Comparison of ENCODE assay signal across 8 cellular contexts in genomic region chr1:1324084-1324523, GRCh38. TPM values are rescaled to one million over a fixed set of nuclear protein-coding genes. Genes with fewer than 3 reads are reported as not detected.
DNase-seq lines count a peak whose midpoint lies in the region; ATAC-seq, FAIRE-seq and TF ChIP-seq lines count a peak whose summit lies in the region.

No MANE protein-coding gene starts in this region.

- TF ChIP-seq POLR2A in A549 (IDR thresholded peaks at IDR 0.05; ENCODE audit: low read length): no peak

- no peak for FAIRE-seq in A549 (lab: Jason Lieb, UNC)

- peak overlapping the region; percentile 61 for H3K4me2 ChIP-seq in A549
- peak overlapping the region; percentile 66 for H3K4me2 ChIP-seq in neuronal stem cell (ENCODE audit: insufficient read depth, low read length, poor library complexity, severe bottlenecking)

- peak overlapping the region; percentile 89 for H2BK15ac ChIP-seq in neuronal stem cell (ENCODE audit: low read length)

- no peak overlapping the region for H3K4ac ChIP-seq in neuronal stem cell (ENCODE audit: low read length)

- H2BK5ac ChIP-seq in neuronal stem cell (ENCODE audit: low read length): no peak overlapping the region

- peak overlapping the region; percentile 94 for H3K9ac ChIP-seq in HUES6 (ENCODE audit: low read length)
- H3K9ac ChIP-seq in neuronal stem cell (ENCODE audit: low read depth, low read length, poor library complexity): peak overlapping the region; percentile 97

- H2AK5ac ChIP-seq in neuronal stem cell (ENCODE audit: low read depth, low read length): peak overlapping the region; percentile 99

- peak overlapping the region; percentile 91 for H3K23ac ChIP-seq in neuronal stem cell (ENCODE audit: low read depth, low read length, poor library complexity)

- peak overlapping the region; percentile 59 for H3K18ac ChIP-seq in neuronal stem cell (ENCODE audit: low read length)

- H2BK120ac ChIP-seq in neuronal stem cell (ENCODE audit: low read depth, low read length): no peak overlapping the region

- H3K27ac ChIP-seq in A549 (peak overlapping the region; percentile 94 to 97), HUES6 (ENCODE audit: low read depth, low read length) (peak overlapping the region; percentile 86; the same call in 1 of the 2 replicates), dorsolateral prefrontal cortex (peak overlapping the region in 53 of 59 donors; percentile 25 to 92 (median 80)), neuronal stem cell (replicated peaks; ENCODE audit: low read length) (no peak overlapping the region)

- no peak for TF ChIP-seq CTCF in A549 (IDR thresholded peaks at IDR 0.05)
- TF ChIP-seq CTCF in dorsolateral prefrontal cortex (IDR thresholded peaks at IDR 0.05 in 54 of 56, conservative IDR thresholded peaks at IDR 0.05 in 2 of 56; ENCODE audit: low read depth in 1 of 56, partially characterized antibody in 56 of 56): no peak

- H3K9me3 ChIP-seq in A549 (no peaks in the 10 kb centered on the region), HUES6 (ENCODE audit: control insufficient read depth, insufficient read depth, low read depth, low read length) (no peaks in the 10 kb centered on the region), neuronal stem cell (replicated peaks in 1 of 2; ENCODE audit: control insufficient read depth in 2 of 2, insufficient read depth in 1 of 2, low read depth in 1 of 2, low read length in 2 of 2) (no peaks in the 10 kb centered on the region)

- H3K79me1 ChIP-seq in neuronal stem cell (ENCODE audit: low read depth, low read length): peaks cover 56% of the 10 kb centered on the region

- H3K36me3 ChIP-seq in HUES6 (ENCODE audit: control insufficient read depth, insufficient read depth, low read length): peaks cover 29% of the 10 kb centered on the region
- peaks cover 23 to 66% of the 10 kb centered on the region in 2 donors for H3K36me3 ChIP-seq in neuronal stem cell (replicated peaks in 1 of 2; ENCODE audit: control insufficient read depth in 2 of 2, insufficient read depth in 2 of 2, low read length in 2 of 2)

- no peak for DNase-seq in A549 (ENCODE audit: low read depth in 1 of 2, low spot score in 1 of 2)
- DNase-seq in dorsolateral prefrontal cortex: no peak
- no peak for DNase-seq in neuronal stem cell (ENCODE audit: low spot score)
- DNase-seq in H4 (ENCODE audit: low spot score): no peak
- DNase-seq in NCI-H1105 (lab: John Stamatoyannopoulos, UW): no peak
- DNase-seq in cerebellar cortex (ENCODE audit: low spot score): no peak

- no peak for TF ChIP-seq RAD21 in A549 (conservative IDR thresholded peaks at IDR 0.05 in 1 of 2, IDR thresholded peaks at IDR 0.05 in 1 of 2)

- intact Hi-C loops in dorsolateral prefrontal cortex (cut with DNase I): loop anchor here in 1 of 2 donors (2.0 kb wide), 1 partner anchor 15 kb away; the partner anchor contains the start of gene PUSL1

- WGBS in A549 (ENCODE audit: missing lambda C conversion rate): 1% methylated on average over 16 of the region's 41 CpGs
- WGBS in neuronal stem cell (ENCODE audit: extremely low coverage in 2 of 2, insufficient read length in 2 of 2, insufficient replicate concordance in 1 of 2), 2 donors: no CpG with 5 or more reads among the region's 41 CpGs

- H3K4me1 ChIP-seq in A549 (peaks cover 9% of the 10 kb centered on the region; the same call in 1 of the 3 replicates), HUES6 (ENCODE audit: control insufficient read depth, insufficient read depth, low read length) (no peaks in the 10 kb centered on the region), neuronal stem cell (ENCODE audit: control insufficient read depth in 2 of 2, insufficient read depth in 1 of 2, low read depth in 1 of 2, low read length in 2 of 2) (peaks cover 10 to 16% of the 10 kb centered on the region in 2 donors)

- TF ChIP-seq EP300 in A549 (IDR thresholded peaks at IDR 0.05): no peak

- peak overlapping the region; percentile 94 for H3K14ac ChIP-seq in neuronal stem cell (ENCODE audit: low read length)

- no peaks in the 10 kb centered on the region for H3K27me3 ChIP-seq in HUES6 (ENCODE audit: control insufficient read depth, insufficient read depth, low read length)
- H3K27me3 ChIP-seq in dorsolateral prefrontal cortex: no peaks in the 10 kb centered on the region
- H3K27me3 ChIP-seq in neuronal stem cell (ENCODE audit: control insufficient read depth in 3 of 3, insufficient read depth in 3 of 3, low read depth in 1 of 3, low read length in 3 of 3): no peaks in the 10 kb centered on the region

- peak overlapping the region; percentile 93 for H2AFZ ChIP-seq in neuronal stem cell (ENCODE audit: low read length)

- POLR2A ChIA-PET in A549 (lab: Yijun Ruan, JAX): no interaction called here

- H3K4me3 ChIP-seq in A549 (peak overlapping the region; percentile 96), HUES6 (ENCODE audit: low read depth, low read length) (peak overlapping the region; percentile 99), dorsolateral prefrontal cortex (peak overlapping the region; percentile 70 to 100 (median 97)), neuronal stem cell (ENCODE audit: low read length in 2 of 2) (peak overlapping the region; percentile 97 to 99)

- ATAC-seq in A549 (peak; percentile 9 to 59; a peak in 4 of 6 replicates), GM19395 (IDR thresholded peaks at IDR 0.05; ENCODE audit: unreplicated experiment) (peak; percentile 30)

- no peak overlapping the region for H4K8ac ChIP-seq in neuronal stem cell (ENCODE audit: low read depth, low read length)

- no peak overlapping the region for H4K91ac ChIP-seq in neuronal stem cell (ENCODE audit: low read depth, low read length, poor library complexity)

- H2BK12ac ChIP-seq in neuronal stem cell (ENCODE audit: low read length): no peak overlapping the region

- CTCF ChIA-PET in A549 (lab: Yijun Ruan, JAX): no interaction called here

TF ChIP-seq in A549, 52 proteins besides CTCF, POLR2A, EP300 and RAD21:
- no peak for TF ChIP-seq CHD2 (IDR thresholded peaks at IDR 0.05; ENCODE audit: low read length, partially characterized antibody)
- TF ChIP-seq HOXA7 (CRISPR knock-in tag; IDR thresholded peaks at IDR 0.05): no peak
- no peak for TF ChIP-seq ZFP36 (IDR thresholded peaks at IDR 0.05; ENCODE audit: borderline replicate concordance, partially characterized antibody)
- no peak for TF ChIP-seq RFX5 (IDR thresholded peaks at IDR 0.05)

RNA-seq across cellular contexts. Expression of gene INTS11, which starts 0.4 kb away (rescaled TPM):
- polyA plus RNA-seq in A549 (2011; rRNA removed) (41.9 and 44.3 TPM in 2 replicates), A549 (2017; fragmentation: RNase III; extraction: RNeasy Plus Mini Kit Qiagen cat#74134 plus additional on column Dnase treatment) (62.9 to 71.2 TPM (median 62.9 TPM) in 3 replicates)
- 88.3 and 102 TPM in 2 replicates for polyA plus RNA-seq in A549 (2012; cell fraction: cytosol; rRNA removed)
- 344 and 409 TPM in 2 replicates for polyA plus RNA-seq in A549 (2012; cell fraction: nucleus; rRNA removed)
- polyA minus RNA-seq in A549 (2011; rRNA and poly(A)+ RNA removed): 116 and 130 TPM in 2 replicates
- total RNA-seq in dorsolateral prefrontal cortex: 100 to 1,000 TPM in 109 of 120 experiments, 10 to 100 TPM in 11; 87.2 to 200 (median 130) TPM
- 73.8 TPM for polyA plus RNA-seq in neuronal stem cell (2013, experiment 1 of 2)
- 72.0 TPM for polyA plus RNA-seq in neuronal stem cell (2013, experiment 2 of 2)
- total RNA-seq in H4 (2014; rRNA removed; shearing (Covaris generic)): 76.9 and 88.3 TPM in 2 replicates

RNA-seq across cellular contexts. Expression of gene CPTP, which starts 0.5 kb away (rescaled TPM):
- polyA plus RNA-seq in A549 (2011; rRNA removed): 3.9 and 4.3 TPM in 2 replicates
- 9.1 and 14.9 TPM in 2 replicates for polyA plus RNA-seq in A549 (2012; cell fraction: cytosol; rRNA removed)
- 10.2 and 16.9 TPM in 2 replicates for polyA plus RNA-seq in A549 (2012; cell fraction: nucleus; rRNA removed)
- 10.2 to 11.9 TPM (median 10.7 TPM) in 3 replicates for polyA plus RNA-seq in A549 (2017; fragmentation: RNase III; extraction: RNeasy Plus Mini Kit Qiagen cat#74134 plus additional on column Dnase treatment)
- 3.6 and 3.8 TPM in 2 replicates for polyA minus RNA-seq in A549 (2011; rRNA and poly(A)+ RNA removed)
- 10 to 100 TPM; 16.2 to 34.2 (median 22.5) TPM for total RNA-seq in dorsolateral prefrontal cortex
- 9.4 TPM for polyA plus RNA-seq in neuronal stem cell (2013, experiment 1 of 2)
- polyA plus RNA-seq in neuronal stem cell (2013, experiment 2 of 2): 9.2 TPM
- total RNA-seq in H4 (2014; rRNA removed; shearing (Covaris generic)): 12.0 and 18.5 TPM in 2 replicates

RNA-seq across cellular contexts. Expression of gene TAS1R3, which starts 7.0 kb away (rescaled TPM):
- 0.05 and 0.07 TPM in 2 replicates for polyA plus RNA-seq in A549 (2011; rRNA removed)
- polyA plus RNA-seq in A549 (2012; cell fraction: cytosol; rRNA removed): 0.07 and 0.18 TPM in 2 replicates
- 1.5 and 1.8 TPM in 2 replicates for polyA plus RNA-seq in A549 (2012; cell fraction: nucleus; rRNA removed)
- 0.14 to 0.24 TPM (median 0.15 TPM) in 3 replicates for polyA plus RNA-seq in A549 (2017; fragmentation: RNase III; extraction: RNeasy Plus Mini Kit Qiagen cat#74134 plus additional on column Dnase treatment)
- polyA minus RNA-seq in A549 (2011; rRNA and poly(A)+ RNA removed): 0.05 TPM in 1 of 2 replicates, not detected in the other
- 1 to 10 TPM in 6 of 120 experiments, under 1 TPM in 108, not detected in 6; 0.11 to 1.7 (median 0.38) TPM for total RNA-seq in dorsolateral prefrontal cortex
- 0.14 TPM for polyA plus RNA-seq in neuronal stem cell (2013, experiment 1 of 2)
- polyA plus RNA-seq in neuronal stem cell (2013, experiment 2 of 2): 0.12 TPM
- not detected in 2 replicates for total RNA-seq in H4 (2014; rRNA removed; shearing (Covaris generic))

RNA-seq across cellular contexts. Expression of gene PUSL1, which starts 15.7 kb away (rescaled TPM):
- polyA plus RNA-seq in A549 (2011; rRNA removed) (6.2 and 7.4 TPM in 2 replicates), A549 (2017; fragmentation: RNase III; extraction: RNeasy Plus Mini Kit Qiagen cat#74134 plus additional on column Dnase treatment) (14.1 to 15.0 TPM (median 14.6 TPM) in 3 replicates)
- 27.6 and 39.0 TPM in 2 replicates for polyA plus RNA-seq in A549 (2012; cell fraction: cytosol; rRNA removed)
- polyA plus RNA-seq in A549 (2012; cell fraction: nucleus; rRNA removed): 28.2 and 47.8 TPM in 2 replicates
- polyA minus RNA-seq in A549 (2011; rRNA and poly(A)+ RNA removed): 3.8 and 4.9 TPM in 2 replicates
- 10 to 100 TPM in 118 of 120 experiments, 1 to 10 TPM in 2; 9.1 to 22.8 (median 14.0) TPM for total RNA-seq in dorsolateral prefrontal cortex
- polyA plus RNA-seq in neuronal stem cell (2013, experiment 1 of 2): 15.2 TPM
- 15.0 TPM for polyA plus RNA-seq in neuronal stem cell (2013, experiment 2 of 2)
- 24.7 and 29.3 TPM in 2 replicates for total RNA-seq in H4 (2014; rRNA removed; shearing (Covaris generic))

RNA-seq across cellular contexts. Expression of gene ACAP3, which starts 16.4 kb away (rescaled TPM):
- polyA plus RNA-seq in A549 (2011; rRNA removed) (6.6 and 7.5 TPM in 2 replicates), A549 (2017; fragmentation: RNase III; extraction: RNeasy Plus Mini Kit Qiagen cat#74134 plus additional on column Dnase treatment) (19.7 to 24.2 TPM (median 24.2 TPM) in 3 replicates)
- 18.9 and 22.4 TPM in 2 replicates for polyA plus RNA-seq in A549 (2012; cell fraction: cytosol; rRNA removed)
- 230 and 233 TPM in 2 replicates for polyA plus RNA-seq in A549 (2012; cell fraction: nucleus; rRNA removed)
- polyA minus RNA-seq in A549 (2011; rRNA and poly(A)+ RNA removed): 5.6 and 12.5 TPM in 2 replicates
- total RNA-seq in dorsolateral prefrontal cortex: 100 to 1,000 TPM in 119 of 120 experiments, 10 to 100 TPM in 1; 92.3 to 273 (median 164) TPM
- 19.8 TPM for polyA plus RNA-seq in neuronal stem cell (2013, experiment 1 of 2)
- 18.5 TPM for polyA plus RNA-seq in neuronal stem cell (2013, experiment 2 of 2)
- 10.6 and 16.6 TPM in 2 replicates for total RNA-seq in H4 (2014; rRNA removed; shearing (Covaris generic))
